19 cellular contexts compared by ENCODE assay signal in genomic region chr1:11643782-11644181, GRCh38. TPM values are rescaled to one million over a fixed set of nuclear protein-coding genes. Genes with fewer than 3 reads are reported as not detected.
DNase-seq lines count a peak whose midpoint lies in the region; ATAC-seq and TF ChIP-seq lines count a peak whose summit lies in the region.
"Had no signal": no experiment of that assay in that cellular context is flagged by ENCODE, and none has a peak within 500 bp of the region (broad histone marks: within the 10 kb centered on the region; RNA-seq: fewer than 3 reads in every experiment).

No MANE protein-coding gene starts in this region.

- H3K27ac Mint-ChIP-seq in activated naive CD4-positive, alpha-beta T cell treated with anti-CD3 and anti-CD28 coated beads, Interleukin-2, amount 50 U/mL, for 24 hours: peak overlapping the region; percentile 15
- H3K27ac Mint-ChIP-seq: B cell; CD4-positive, CD25-positive, alpha-beta regulatory T cell; CD8-positive, alpha-beta T cell; HFFc6 had no signal

- no peaks in the 10 kb centered on the region for H3K27me3 Mint-ChIP-seq in activated naive CD4-positive, alpha-beta T cell treated with anti-CD3 and anti-CD28 coated beads, Interleukin-2, amount 50 U/mL, for 24 hours

- H2AFZ ChIP-seq in neural cell (ENCODE audit: low read depth, low read length): no peak overlapping the region

- H4K20me1 ChIP-seq in neural cell (ENCODE audit: insufficient read depth): no peaks in the 10 kb centered on the region
- H4K20me1 ChIP-seq: BLaER1 had no signal

- H3K9me3 ChIP-seq in neural cell (ENCODE audit: low read length): no peaks in the 10 kb centered on the region
- H3K9me3 ChIP-seq: BLaER1, Caco-2, HAP-1 had no signal

- DNase-seq in DMS53 (lab: John Stamatoyannopoulos, UW) (peak; percentile 34), DMS53 treated with DMSO at 0.1 percent for 48 hours (lab: John Stamatoyannopoulos, UW; ENCODE audit: unreplicated experiment) (no peak), SKM-1 treated with dmso at 0.1 percent for 144 hours (lab: John Stamatoyannopoulos, UW; ENCODE audit: unreplicated experiment) (no peak)
- DNase-seq in activated naive CD4-positive, alpha-beta T cell treated with anti-CD3 and anti-CD28 coated beads, Interleukin-2, amount 50 U/mL, for 16 hours: no peak
- DNase-seq: Caco-2; CD4-positive, CD25-positive, alpha-beta regulatory T cell; CD8-positive, alpha-beta T cell; DMS 273 treated with DMSO at 0.1 percent for 48 hours; DND-41; GOT3; HFFc6 had no signal

- H3K27ac ChIP-seq in neural cell (ENCODE audit: low read length): peak overlapping the region; percentile 47
- H3K27ac ChIP-seq: 22Rv1, BLaER1, C4-2B had no signal

- no peaks in the 10 kb centered on the region for H3K9me2 ChIP-seq in neural cell (ENCODE audit: insufficient read depth, low read length)

- no peak for TF ChIP-seq EP300 in neural cell (conservative IDR thresholded peaks at IDR 0.05; ENCODE audit: poor library complexity, severe bottlenecking)

- no peaks in the 10 kb centered on the region for H3K36me3 ChIP-seq in neural cell (ENCODE audit: insufficient read depth, low read length)
- H3K36me3 ChIP-seq: BLaER1, HAP-1 had no signal

- no peak for TF ChIP-seq RAD21 in neural cell (conservative IDR thresholded peaks at IDR 0.05)

- H3F3A ChIP-seq in neural cell (ENCODE audit: insufficient read depth, low read length, poor library complexity, severe bottlenecking): no peaks in the 10 kb centered on the region

- H3K36me3 Mint-ChIP-seq in activated naive CD4-positive, alpha-beta T cell treated with anti-CD3 and anti-CD28 coated beads, Interleukin-2, amount 50 U/mL, for 24 hours: no peaks in the 10 kb centered on the region
- H3K36me3 Mint-ChIP-seq: CD4-positive, CD25-positive, alpha-beta regulatory T cell; CD8-positive, alpha-beta T cell had no signal

- peaks cover 3% of the 10 kb centered on the region for H3K4me1 Mint-ChIP-seq in activated naive CD4-positive, alpha-beta T cell treated with anti-CD3 and anti-CD28 coated beads, Interleukin-2, amount 50 U/mL, for 24 hours

- no peak overlapping the region for H3K4me2 ChIP-seq in neural cell (ENCODE audit: low read length)
- H3K4me2 ChIP-seq: BLaER1 had no signal

- ATAC-seq in HG03442 (IDR thresholded peaks at IDR 0.05; ENCODE audit: unreplicated experiment): no peak
- ATAC-seq: CD8-positive, alpha-beta T cell had no signal

- no peak overlapping the region for H3K4me3 Mint-ChIP-seq in activated naive CD4-positive, alpha-beta T cell treated with anti-CD3 and anti-CD28 coated beads, Interleukin-2, amount 50 U/mL, for 24 hours
- H3K4me3 Mint-ChIP-seq: B cell; CD4-positive, CD25-positive, alpha-beta regulatory T cell; CD8-positive, alpha-beta T cell; HFFc6 had no signal

- no peak for TF ChIP-seq CTCF in neural cell (IDR thresholded peaks at IDR 0.05; ENCODE audit: poor library complexity, severe bottlenecking)

- no peaks in the 10 kb centered on the region for H3K27me3 ChIP-seq in neural cell (ENCODE audit: insufficient read depth, low read depth, low read length)
- H3K27me3 ChIP-seq: BLaER1 had no signal

- no peaks in the 10 kb centered on the region for H3K79me2 ChIP-seq in neural cell (replicated peaks; ENCODE audit: insufficient read depth, low read length)

- H3K9ac ChIP-seq in neural cell (ENCODE audit: low read length): peak overlapping the region; percentile 4
- H3K9ac ChIP-seq: BLaER1 had no signal

- H3K9me3 Mint-ChIP-seq in activated naive CD4-positive, alpha-beta T cell treated with anti-CD3 and anti-CD28 coated beads, Interleukin-2, amount 50 U/mL, for 24 hours: no peaks in the 10 kb centered on the region
- H3K9me3 Mint-ChIP-seq: CD4-positive, CD25-positive, alpha-beta regulatory T cell; CD8-positive, alpha-beta T cell; HFFc6 had no signal

- H3K4me3 ChIP-seq in neural cell (ENCODE audit: low read length): no peak overlapping the region
- H3K4me3 ChIP-seq: BLaER1, HAP-1 had no signal

TF ChIP-seq in neural cell, 6 proteins besides CTCF, POLR2A, EP300 and RAD21:
- no peak for TF ChIP-seq REST (IDR thresholded peaks at IDR 0.05; ENCODE audit: borderline replicate concordance)
- TF ChIP-seq SMC3 (conservative IDR thresholded peaks at IDR 0.05; ENCODE audit: poor library complexity): no peak
- TF ChIP-seq EZH2 (IDR thresholded peaks at IDR 0.05; ENCODE audit: borderline replicate concordance, insufficient read depth, low read length, poor library complexity, severe bottlenecking): no peak
- no peak for TF ChIP-seq MXI1 (conservative IDR thresholded peaks at IDR 0.05; ENCODE audit: poor library complexity, severe bottlenecking)
- no peak for TF ChIP-seq TAF1 (IDR thresholded peaks at IDR 0.05; ENCODE audit: low read depth)
- TF ChIP-seq POLR2AphosphoS5 (IDR thresholded peaks at IDR 0.05): no peak
TF ChIP-seq in neural cell: peak in this region for 0.

RNA-seq across cellular contexts. Expression of gene FBXO2, which starts 10.4 kb away (rescaled TPM):
- 16.6 and 24.7 TPM in 2 replicates for polyA plus RNA-seq in neural cell
- 6.8 and 8.3 TPM in 2 replicates for polyA minus RNA-seq in neural cell

RNA-seq across cellular contexts. Expression of gene FBXO44, which starts 10.9 kb away (rescaled TPM):
- polyA plus RNA-seq in neural cell: 119 and 126 TPM in 2 replicates
- polyA minus RNA-seq in neural cell: 47.3 and 56.0 TPM in 2 replicates

RNA-seq across cellular contexts. Expression of gene FBXO6, which starts 20.2 kb away (rescaled TPM):
- 0.68 and 2.3 TPM in 2 replicates for polyA plus RNA-seq in neural cell
- 0.69 and 1.2 TPM in 2 replicates for polyA minus RNA-seq in neural cell

RNA-seq across cellular contexts. Expression of gene MAD2L2, which starts 37.2 kb away (rescaled TPM):
- 182 and 203 TPM in 2 replicates for polyA plus RNA-seq in neural cell
- 88.1 and 104 TPM in 2 replicates for polyA minus RNA-seq in neural cell

RNA-seq across cellular contexts. Expression of gene DRAXIN, which starts 47.7 kb away (rescaled TPM):
- polyA plus RNA-seq in neural cell: 33.5 and 35.5 TPM in 2 replicates
- 69.0 and 75.7 TPM in 2 replicates for polyA minus RNA-seq in neural cell
